Comparison of ENCODE assay signal across 18 cellular contexts in genomic region chr6:156449569-156449968, GRCh38.
"Had no signal": no experiment of that assay in that cellular context is flagged by ENCODE, and none has a peak within 500 bp of the region (broad histone marks: within the 10 kb centered on the region; RNA-seq: fewer than 3 reads in every experiment).

No MANE protein-coding gene starts in this region.

- DNase-seq: activated B cell treated with CpG ODN at 0.5 μM for 24 hours; activated CD4-positive, alpha-beta T cell treated with anti-CD3 and anti-CD28 coated beads, Interleukin-2, amount 50 U/mL, for 1 hour; activated naive CD4-positive, alpha-beta T cell treated with anti-CD3 and anti-CD28 coated beads, Interleukin-2, amount 50 U/mL, for 16 hours; brain microvascular endothelial cell; endodermal cell; foreskin fibroblast; glutamatergic neuron; immature natural killer cell; nucleus accumbens; psoas muscle; stimulated activated CD4-positive, alpha-beta T cell treated with anti-CD3 and anti-CD28 coated beads, Interleukin-2, amount 100 ng/mL, for 48 hours; stimulated activated CD8-positive, alpha-beta memory T cell treated with anti-CD3 and anti-CD28 coated beads, Interleukin-4, amount 100 ng/mL, for 48 hours; stimulated activated naive CD8-positive, alpha-beta T cell treated with anti-CD3 and anti-CD28 coated beads, Interleukin-15, Interleukin-2, amounts not matched to agents 100 U/mL and 50 U/mL, for 24 hours had no signal

- H3K27ac Mint-ChIP-seq: activated B cell treated with CpG ODN at 0.5 μM for 24 hours; activated T-helper 2 cell treated with anti-CD3 and anti-CD28 coated beads, Interferon-gamma antibody, Interleukin-2, Interleukin-4, amounts not matched to agents 10 μg/mL and 5 μg/mL and 100 μg/mL, durations not matched to agents 14 hours and 24 hours and 36 hours; endodermal cell; immature natural killer cell; natural killer cell treated with Interleukin-12 subunit alpha and Interleukin-12 subunit beta and Interleukin-15 and Interleukin-18, amount 100 ng/mL, for 72 hours; T-helper 1 cell treated with Interleukin-12 subunit alpha and Interleukin-12 subunit beta and Interleukin-4 antibody, amounts not matched to agents 30 μg/mL and 1 μg/mL, for 36 hours had no signal

- H3K4me1 Mint-ChIP-seq: endodermal cell, immature natural killer cell had no signal

- H3K27me3 ChIP-seq: brain microvascular endothelial cell, esophagus muscularis mucosa had no signal

- H3K36me3 ChIP-seq: brain microvascular endothelial cell, esophagus muscularis mucosa had no signal

- ATAC-seq: natural killer cell treated with Interleukin-12 subunit alpha and Interleukin-12 subunit beta and Interleukin-15 and Interleukin-18, amount 100 ng/mL, for 72 hours; psoas muscle; sciatic nerve; stimulated activated naive CD8-positive, alpha-beta T cell treated with anti-CD3 and anti-CD28 coated beads, Interleukin-15, Interleukin-2, amounts not matched to agents 100 U/mL and 50 U/mL, for 24 hours had no signal

- H3K4me3 Mint-ChIP-seq: activated B cell treated with CpG ODN at 0.5 μM for 24 hours; endodermal cell; immature natural killer cell; natural killer cell treated with Interleukin-12 subunit alpha and Interleukin-12 subunit beta and Interleukin-15 and Interleukin-18, amount 100 ng/mL, for 72 hours; T-helper 1 cell treated with Interleukin-12 subunit alpha and Interleukin-12 subunit beta and Interleukin-4 antibody, amounts not matched to agents 30 μg/mL and 1 μg/mL, for 36 hours had no signal

- H3K9me3 Mint-ChIP-seq: activated B cell treated with CpG ODN at 0.5 μM for 24 hours; activated T-helper 2 cell treated with anti-CD3 and anti-CD28 coated beads, Interferon-gamma antibody, Interleukin-2, Interleukin-4, amounts not matched to agents 10 μg/mL and 5 μg/mL and 100 μg/mL, durations not matched to agents 14 hours and 24 hours and 36 hours; endodermal cell; immature natural killer cell; natural killer cell treated with Interleukin-12 subunit alpha and Interleukin-12 subunit beta and Interleukin-15 and Interleukin-18, amount 100 ng/mL, for 72 hours; T-helper 1 cell treated with Interleukin-12 subunit alpha and Interleukin-12 subunit beta and Interleukin-4 antibody, amounts not matched to agents 30 μg/mL and 1 μg/mL, for 36 hours had no signal

- H3K4me1 ChIP-seq: psoas muscle had no signal

- H3K9me3 ChIP-seq: esophagus muscularis mucosa, psoas muscle had no signal

- H3K36me3 Mint-ChIP-seq: immature natural killer cell; natural killer cell treated with Interleukin-12 subunit alpha and Interleukin-12 subunit beta and Interleukin-15 and Interleukin-18, amount 100 ng/mL, for 72 hours had no signal

- H3K27ac ChIP-seq: brain microvascular endothelial cell, esophagus muscularis mucosa, psoas muscle had no signal

- H3K4me3 ChIP-seq: esophagus muscularis mucosa, psoas muscle had no signal
